1 cellular context compared by ENCODE assay signal in genomic region chr10:46247808-46248569, GRCh38.
TF ChIP-seq lines count a peak whose summit lies in the region.

No MANE protein-coding gene starts in this region.

TF ChIP-seq in GM23338, 12 proteins besides CTCF, POLR2A, EP300 and RAD21 (continued from another document):
- TF ChIP-seq REST (IDR thresholded peaks at IDR 0.05; ENCODE audit: unreplicated experiment) (no peak), POLR2AphosphoS5 (IDR thresholded peaks at IDR 0.05; ENCODE audit: low read depth) (no peak), EZH2phosphoT487 (IDR thresholded peaks at IDR 0.05; ENCODE audit: unreplicated experiment) (no peak)
